31 cellular contexts compared by ENCODE assay signal in genomic region chr15:36796161-36796560, GRCh38.
"Had no signal": no experiment of that assay in that cellular context is flagged by ENCODE, and none has a peak within 500 bp of the region (broad histone marks: within the 10 kb centered on the region; RNA-seq: fewer than 3 reads in every experiment).

No MANE protein-coding gene starts in this region.

- H3K9me2 ChIP-seq: SK-N-SH had no signal

- H3K9me3 ChIP-seq: ascending aorta, MG63, SJSA1, SK-N-SH had no signal

- H3K27me3 ChIP-seq: ascending aorta, MG63, SJSA1 had no signal

- H3K9me3 Mint-ChIP-seq: activated CD4-positive, alpha-beta T cell treated with anti-CD3 and anti-CD28 coated beads, Interleukin-2, amount 10 ng/mL, durations not matched to agents 7 days and 5 days; activated naive CD4-positive, alpha-beta T cell treated with anti-CD3 and anti-CD28 coated beads, Interleukin-2, amount 50 U/mL, for 24 hours; activated T-cell treated with anti-CD3 and anti-CD28 coated beads, Interleukin-2, amount 50 U/mL, for 24 hours; activated T-helper 2 cell treated with anti-CD3 and anti-CD28 coated beads, Interferon-gamma antibody, Interleukin-2, Interleukin-4, amounts not matched to agents 10 μg/mL and 5 μg/mL and 100 μg/mL, durations not matched to agents 14 hours and 24 hours and 36 hours; T-helper 1 cell treated with Interleukin-12 subunit alpha and Interleukin-12 subunit beta and Interleukin-4 antibody, amounts not matched to agents 30 μg/mL and 1 μg/mL, for 36 hours; T-helper 2 cell treated with Interferon-gamma antibody and Interleukin-4, amounts not matched to agents 5 μg/mL and 100 μg/mL, for 36 hours had no signal

- H3K36me3 ChIP-seq: ascending aorta, MG63, SJSA1 had no signal

- DNase-seq: activated CD4-positive, alpha-beta T cell treated with anti-CD3 and anti-CD28 coated beads for 36 hours; activated CD4-positive, alpha-beta T cell treated with anti-CD3 and anti-CD28 coated beads, Interleukin-2, amount 10 ng/mL, durations not matched to agents 7 days and 5 days; activated CD4-positive, alpha-beta T cell treated with anti-CD3 and anti-CD28 coated beads, Interleukin-2, amount 50 U/mL, for 48 hours; activated CD8-positive, alpha-beta T cell treated with anti-CD3 and anti-CD28 coated beads, Interleukin-2, amount 10 ng/mL, durations not matched to agents 7 days and 5 days; activated gamma-delta T cell; activated naive CD4-positive, alpha-beta T cell treated with Interleukin-2 at 50 U/mL for 16 hours; activated naive CD8-positive, alpha-beta T cell treated with anti-CD3 and anti-CD28 coated beads, Interleukin-2, amount 10 ng/mL, durations not matched to agents 7 days and 5 days; activated T-cell treated with anti-CD3 and anti-CD28 coated beads, Interleukin-2, amount 50 U/mL, for 24 hours; amygdala; caudate nucleus; Karpas-422; MG63; NCI-H1048; NCI-H1105 treated with DMSO at 0.1 percent for 48 hours; NCI-H1436; NCI-H1694; NCI-H1930; NCI-H2081 treated with DMSO at 0.1 percent for 48 hours; NCI-H226; NCI-H446 treated with DMSO at 0.1 percent for 48 hours; NCI-H524; SHP77 treated with DMSO at 0.1 percent for 48 hours; SK-N-SH had no signal

- ATAC-seq: activated CD4-positive, alpha-beta T cell treated with anti-CD3 and anti-CD28 coated beads for 36 hours; activated CD4-positive, CD25-positive, alpha-beta regulatory T cell treated with anti-CD3 and anti-CD28 coated beads, Interleukin-2, amount 50 U/mL, for 24 hours; activated CD8-positive, alpha-beta T cell treated with anti-CD3 and anti-CD28 coated beads, Interleukin-2, amount 10 ng/mL, durations not matched to agents 7 days and 5 days; K562 had no signal

- H3K4me1 ChIP-seq: SJSA1 had no signal

- H3K4me2 ChIP-seq: SK-N-SH had no signal

- H3K4me3 Mint-ChIP-seq: activated CD4-positive, alpha-beta T cell treated with anti-CD3 and anti-CD28 coated beads for 36 hours; activated CD4-positive, alpha-beta T cell treated with anti-CD3 and anti-CD28 coated beads, Interleukin-2, amount 10 ng/mL, durations not matched to agents 7 days and 5 days; activated CD8-positive, alpha-beta T cell treated with anti-CD3 and anti-CD28 coated beads, Interleukin-2, amount 10 ng/mL, durations not matched to agents 7 days and 5 days; activated naive CD4-positive, alpha-beta T cell treated with anti-CD3 and anti-CD28 coated beads, Interleukin-2, amount 50 U/mL, for 24 hours; activated naive CD8-positive, alpha-beta T cell treated with anti-CD3 and anti-CD28 coated beads, Interleukin-2, amount 10 ng/mL, durations not matched to agents 7 days and 5 days; activated T-cell treated with anti-CD3 and anti-CD28 coated beads, Interleukin-2, amount 50 U/mL, for 24 hours; T-helper 1 cell treated with Interleukin-12 subunit alpha and Interleukin-12 subunit beta and Interleukin-4 antibody, amounts not matched to agents 30 μg/mL and 1 μg/mL, for 36 hours; T-helper 2 cell treated with Interferon-gamma antibody and Interleukin-4, amounts not matched to agents 5 μg/mL and 100 μg/mL, for 36 hours had no signal

- H3K27me3 Mint-ChIP-seq: activated CD4-positive, alpha-beta T cell treated with anti-CD3 and anti-CD28 coated beads for 36 hours; activated CD4-positive, alpha-beta T cell treated with anti-CD3 and anti-CD28 coated beads, Interleukin-2, amount 10 ng/mL, durations not matched to agents 7 days and 5 days; activated naive CD4-positive, alpha-beta T cell treated with anti-CD3 and anti-CD28 coated beads, Interleukin-2, amount 50 U/mL, for 24 hours; activated naive CD8-positive, alpha-beta T cell treated with anti-CD3 and anti-CD28 coated beads, Interleukin-2, amount 10 ng/mL, durations not matched to agents 7 days and 5 days; activated T-cell treated with anti-CD3 and anti-CD28 coated beads, Interleukin-2, amount 50 U/mL, for 24 hours had no signal

- H3K4me1 Mint-ChIP-seq: activated CD4-positive, alpha-beta T cell treated with anti-CD3 and anti-CD28 coated beads for 36 hours; activated CD4-positive, alpha-beta T cell treated with anti-CD3 and anti-CD28 coated beads, Interleukin-2, amount 10 ng/mL, durations not matched to agents 7 days and 5 days; activated naive CD4-positive, alpha-beta T cell treated with anti-CD3 and anti-CD28 coated beads, Interleukin-2, amount 50 U/mL, for 24 hours; activated naive CD8-positive, alpha-beta T cell treated with anti-CD3 and anti-CD28 coated beads, Interleukin-2, amount 10 ng/mL, durations not matched to agents 7 days and 5 days had no signal

- H3K4me3 ChIP-seq: ascending aorta, K562, MG63, SJSA1 had no signal

- H3K27ac Mint-ChIP-seq: activated CD4-positive, alpha-beta T cell treated with anti-CD3 and anti-CD28 coated beads for 36 hours; activated CD4-positive, alpha-beta T cell treated with anti-CD3 and anti-CD28 coated beads, Interleukin-2, amount 10 ng/mL, durations not matched to agents 7 days and 5 days; activated CD8-positive, alpha-beta T cell treated with anti-CD3 and anti-CD28 coated beads, Interleukin-2, amount 10 ng/mL, durations not matched to agents 7 days and 5 days; activated naive CD4-positive, alpha-beta T cell treated with anti-CD3 and anti-CD28 coated beads, Interleukin-2, amount 50 U/mL, for 24 hours; activated naive CD8-positive, alpha-beta T cell treated with anti-CD3 and anti-CD28 coated beads, Interleukin-2, amount 10 ng/mL, durations not matched to agents 7 days and 5 days; activated T-cell treated with anti-CD3 and anti-CD28 coated beads, Interleukin-2, amount 50 U/mL, for 24 hours; activated T-helper 2 cell treated with anti-CD3 and anti-CD28 coated beads, Interferon-gamma antibody, Interleukin-2, Interleukin-4, amounts not matched to agents 10 μg/mL and 5 μg/mL and 100 μg/mL, durations not matched to agents 14 hours and 24 hours and 36 hours; T-helper 1 cell treated with Interleukin-12 subunit alpha and Interleukin-12 subunit beta and Interleukin-4 antibody, amounts not matched to agents 30 μg/mL and 1 μg/mL, for 36 hours; T-helper 2 cell treated with Interferon-gamma antibody and Interleukin-4, amounts not matched to agents 5 μg/mL and 100 μg/mL, for 36 hours had no signal

- H3K27ac ChIP-seq: ascending aorta, SJSA1 had no signal

- H3K9ac ChIP-seq: SK-N-SH had no signal
